23 cellular contexts compared by ENCODE assay signal in the genomic region with DNA sequence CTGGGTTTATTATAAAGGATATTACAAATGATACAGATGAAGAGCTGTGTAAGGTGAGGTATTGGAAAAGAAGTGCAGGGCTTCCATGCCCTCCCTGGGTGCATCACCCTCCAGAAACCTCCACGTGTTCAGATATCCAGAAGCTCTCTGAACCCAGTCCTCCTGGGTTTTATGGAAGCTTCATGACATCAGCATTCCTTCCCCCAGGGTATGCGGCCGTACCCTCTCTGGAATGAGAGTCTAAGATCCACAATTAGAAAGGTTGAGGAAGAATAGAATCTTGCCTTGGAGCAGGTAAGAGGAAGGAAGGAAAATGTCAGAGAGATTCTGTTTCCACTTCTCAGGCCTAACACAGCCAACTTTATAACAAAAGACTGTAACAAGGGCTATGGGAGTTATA.
A peak's percentile ranks its signal among the peaks of the same experiment; 100 is the strongest.
DNase-seq lines count a peak whose midpoint lies in the region; ATAC-seq, FAIRE-seq and TF ChIP-seq lines count a peak whose summit lies in the region.
"Had no signal": no experiment of that assay in that cellular context is flagged by ENCODE, and none has a peak within 500 bp of the region (broad histone marks: within the 10 kb centered on the region; RNA-seq: fewer than 3 reads in every experiment).

No MANE protein-coding gene starts in this region.

- no peak overlapping the region for H3K4ac ChIP-seq in mesendoderm (ENCODE audit: low read depth, low read length)

- no peak overlapping the region for H3K9ac ChIP-seq in mesendoderm (ENCODE audit: low read length)
- H3K9ac ChIP-seq: BLaER1 had no signal

- no peaks in the 10 kb centered on the region for H3F3A ChIP-seq in GM23338 (replicated peaks; ENCODE audit: low read depth)

- H3K27ac ChIP-seq in GM23338 (ENCODE audit: low read depth), result no peak overlapping the region
- H3K27ac ChIP-seq in RWPE1, result peak overlapping the region; percentile 27; the same call in 1 of the 2 replicates
- H3K27ac ChIP-seq in mesendoderm (ENCODE audit: low read depth, low read length), result no peak overlapping the region
- H3K27ac ChIP-seq: 22Rv1, BLaER1 had no signal

- no peak for ATAC-seq in GM23338
- ATAC-seq in HG03354 (IDR thresholded peaks at IDR 0.05; ENCODE audit: poor library complexity, severe bottlenecking, unreplicated experiment), result no peak
- no peak for ATAC-seq in HG03097 (IDR thresholded peaks at IDR 0.05; ENCODE audit: low FRiP score, unreplicated experiment)
- ATAC-seq: GM12878 had no signal

- H3K4me3 Mint-ChIP-seq in GM23338, result no peak overlapping the region
- H3K4me3 Mint-ChIP-seq: CD14-positive monocyte; CD4-positive, alpha-beta memory T cell; CD4-positive, CD25-positive, alpha-beta regulatory T cell; CD8-positive, alpha-beta memory T cell had no signal

- CTCF ChIA-PET in RWPE1 (lab: Yijun Ruan, JAX), result no interaction called here

- no peaks in the 10 kb centered on the region for H3K79me1 ChIP-seq in mesendoderm (ENCODE audit: low read length)

- DNase-seq in D721Med (ENCODE audit: insufficient read length, low spot score), result no peak
- no peak for DNase-seq in GM23338 (ENCODE audit: low spot score)
- DNase-seq in RWPE1 (ENCODE audit: low spot score), result no peak
- DNase-seq in mesendoderm, result peak; percentile 10
- no peak for DNase-seq in ureter (ENCODE audit: low spot score)
- DNase-seq: ACHN; BE2C; C1 segment of cervical spinal cord; CD4-positive, alpha-beta memory T cell; CD4-positive, CD25-positive, alpha-beta regulatory T cell; CD8-positive, alpha-beta memory T cell; COR-L47; DMS79 treated with DMSO at 0.1 percent for 48 hours; GDM1 had no signal

- WGBS in mesendoderm (ENCODE audit: extremely low coverage, insufficient coverage, low lambda C conversion rate), result no CpG with 5 or more reads among the region's 3 CpGs

- no peak overlapping the region for H2BK5ac ChIP-seq in mesendoderm (ENCODE audit: low read length)

- peaks cover 15% of the 10 kb centered on the region for H3K9me3 Mint-ChIP-seq in GM23338

- H4K8ac ChIP-seq in mesendoderm (ENCODE audit: low read depth, low read length), result no peak overlapping the region

- no peak overlapping the region for H3K4me2 ChIP-seq in GM23338
- no peak overlapping the region for H3K4me2 ChIP-seq in mesendoderm (ENCODE audit: low read length)
- H3K4me2 ChIP-seq: BLaER1 had no signal

- no peak overlapping the region for H3K23ac ChIP-seq in mesendoderm (ENCODE audit: low read length)

- no peak overlapping the region for H2BK15ac ChIP-seq in mesendoderm (replicated peaks; ENCODE audit: low read depth)

- no peak overlapping the region for H3K56ac ChIP-seq in mesendoderm (ENCODE audit: low read length)

- H3K4me1 ChIP-seq in GM23338 (ENCODE audit: insufficient read depth) (no peaks in the 10 kb centered on the region), mesendoderm (ENCODE audit: control insufficient read depth, low read depth, low read length) (no peaks in the 10 kb centered on the region)
- H3K4me1 ChIP-seq: BE2C, BLaER1 had no signal

- 0 out of 2 replicates have a peak, but pooled peaks cover 4% of the 10 kb centered on the region for H3K9me2 ChIP-seq in GM23338 (ENCODE audit: insufficient read depth)

- H4K5ac ChIP-seq in mesendoderm (ENCODE audit: low read length), result no peak overlapping the region

- H3K27me3 ChIP-seq in GM23338 (ENCODE audit: insufficient read depth) (no peaks in the 10 kb centered on the region), mesendoderm (ENCODE audit: insufficient read depth, low read length, poor library complexity) (no peaks in the 10 kb centered on the region)
- H3K27me3 ChIP-seq: BE2C, BLaER1 had no signal

- H3K4me3 ChIP-seq in GM23338 (no peak overlapping the region), mesendoderm (ENCODE audit: low read length) (no peak overlapping the region)
- H3K4me3 ChIP-seq: BLaER1, GM12878 had no signal

- H3K18ac ChIP-seq in mesendoderm (ENCODE audit: low read length), result no peak overlapping the region

- POLR2A ChIA-PET in RWPE1 (lab: Yijun Ruan, JAX; ENCODE audit: low non-redundant PET), result no interaction called here

- TF ChIP-seq CTCF in D721Med (IDR thresholded peaks at IDR 0.05; ENCODE audit: insufficient read depth, missing control alignments) (no peak), GM23338 (conservative IDR thresholded peaks at IDR 0.05; ENCODE audit: low read depth in 2 of 2) (no peak), RWPE1 (conservative IDR thresholded peaks at IDR 0.05; ENCODE audit: low read depth) (no peak)

- FAIRE-seq in D721Med (lab: Jason Lieb, UNC), result peak; percentile 35
- FAIRE-seq: A204.1, GM12878, GM12892, GM18507 had no signal

- 0 out of 2 replicates have a peak overlapping the region, but pooled peaks have one; percentile 43 for H2AFZ ChIP-seq in GM23338

- H3K36me3 ChIP-seq in GM23338 (ENCODE audit: insufficient read depth), result no peaks in the 10 kb centered on the region
- no peaks in the 10 kb centered on the region for H3K36me3 ChIP-seq in mesendoderm (ENCODE audit: control insufficient read depth, insufficient read depth, low read length)
- H3K36me3 ChIP-seq: BE2C, BLaER1 had no signal

- peaks cover 7% of the 10 kb centered on the region for H3K36me3 Mint-ChIP-seq in GM23338 (ENCODE audit: low read depth)
- H3K36me3 Mint-ChIP-seq: CD14-positive monocyte; CD4-positive, alpha-beta memory T cell; CD4-positive, CD25-positive, alpha-beta regulatory T cell; CD8-positive, alpha-beta memory T cell had no signal

- peaks cover 3% of the 10 kb centered on the region for H3K27me3 Mint-ChIP-seq in GM23338 (ENCODE audit: insufficient read depth, low read depth, poor library complexity)
- H3K27me3 Mint-ChIP-seq: CD4-positive, alpha-beta memory T cell; CD4-positive, CD25-positive, alpha-beta regulatory T cell; CD8-positive, alpha-beta memory T cell had no signal

- H3K79me2 ChIP-seq in GM23338 (replicated peaks; ENCODE audit: insufficient read depth) (no peaks in the 10 kb centered on the region), mesendoderm (ENCODE audit: control insufficient read depth, insufficient read depth, low read length) (no peaks in the 10 kb centered on the region)

- no peak overlapping the region for H2BK120ac ChIP-seq in mesendoderm (ENCODE audit: low read depth, low read length)

- H2AK5ac ChIP-seq in mesendoderm (ENCODE audit: low read length), result no peak overlapping the region

- H3K27ac Mint-ChIP-seq in GM23338, result no peak overlapping the region
- H3K27ac Mint-ChIP-seq: CD14-positive monocyte; CD4-positive, alpha-beta memory T cell; CD4-positive, CD25-positive, alpha-beta regulatory T cell had no signal

- no peaks in the 10 kb centered on the region for H3K4me1 Mint-ChIP-seq in GM23338
- H3K4me1 Mint-ChIP-seq: CD14-positive monocyte; CD4-positive, alpha-beta memory T cell; CD4-positive, CD25-positive, alpha-beta regulatory T cell; CD8-positive, alpha-beta memory T cell had no signal

- no peaks in the 10 kb centered on the region for H4K20me1 ChIP-seq in GM23338 (replicated peaks; ENCODE audit: insufficient read depth)
- H4K20me1 ChIP-seq: BLaER1 had no signal

TF ChIP-seq in GM23338, 12 proteins besides CTCF, POLR2A, EP300 and RAD21 (continues in another document):
- no peak for TF ChIP-seq ZNF331 (CRISPR knock-in tag; IDR thresholded peaks at IDR 0.05; ENCODE audit: low read depth)
